In genomic region chr2:96839875-96840850, GRCh38 we compare ENCODE assay signal across 11 cellular contexts. TPM values are rescaled to one million over a fixed set of nuclear protein-coding genes. Genes with fewer than 3 reads are reported as not detected.
A peak's percentile ranks its signal among the peaks of the same experiment; 100 is the strongest.
DNase-seq lines count a peak whose midpoint lies in the region; ATAC-seq, FAIRE-seq and TF ChIP-seq lines count a peak whose summit lies in the region.
"Had no signal": no experiment of that assay in that cellular context is flagged by ENCODE, and none has a peak within 500 bp of the region (broad histone marks: within the 10 kb centered on the region; RNA-seq: fewer than 3 reads in every experiment).

No MANE protein-coding gene starts in this region.

- H2BK12ac ChIP-seq in H9 (ENCODE audit: insufficient read length, low read depth, low read length): no peak overlapping the region

- no peak overlapping the region for H2BK5ac ChIP-seq in H9 (ENCODE audit: insufficient read length, low read length)

- H3K4me3 Mint-ChIP-seq in CD4-positive, alpha-beta memory T cell: peak overlapping the region in 6 of 8 donors; percentile 8 to 63 (median 48)
- no peak overlapping the region; a peak in 1 of 5 replicates for H3K4me3 Mint-ChIP-seq in H9
- peak overlapping the region; percentile 36 for H3K4me3 Mint-ChIP-seq in natural killer cell treated with Interleukin-12 subunit alpha and Interleukin-12 subunit beta and Interleukin-15 and Interleukin-18, amount 100 ng/mL, for 72 hours
- H3K4me3 Mint-ChIP-seq: activated CD4-positive, alpha-beta T cell treated with anti-CD3 and anti-CD28 coated beads for 36 hours had no signal

- no peak overlapping the region for H3K23ac ChIP-seq in H9 (ENCODE audit: insufficient read length, low read depth, low read length)

- DNase-seq in CD4-positive, alpha-beta memory T cell: no peak
- DNase-seq in H9 (no peak), K562 (ENCODE audit: extremely low read depth in 1 of 4, low spot score in 3 of 4) (no peak), lower leg skin (ENCODE audit: low spot score in 2 of 2) (no peak), NCI-H1092 (lab: John Stamatoyannopoulos, UW) (no peak), H7 (no peak)
- DNase-seq in natural killer cell treated with Interleukin-12 subunit alpha and Interleukin-12 subunit beta and Interleukin-15 and Interleukin-18, amount 100 ng/mL, for 72 hours (ENCODE audit: low spot score): no peak

- H3K36me3 ChIP-seq in CD4-positive, alpha-beta memory T cell (ENCODE audit: insufficient read depth, low read length): peaks cover under 1% of the 10 kb centered on the region
- H3K36me3 ChIP-seq in K562 (ENCODE audit: control insufficient read depth, insufficient read depth, low read length) (peaks cover 48% of the 10 kb centered on the region; the same call in 2 of the 3 replicates), H7 (replicated peaks; ENCODE audit: control insufficient read depth, insufficient read depth, low read length) (no peaks in the 10 kb centered on the region; the same call in none of the 2 replicates)

- peak overlapping the region in 1 of 2 donors; percentile 33 for H3K4me3 ChIP-seq in CD4-positive, alpha-beta memory T cell (ENCODE audit: low read length in 2 of 2)
- no peak overlapping the region for H3K4me3 ChIP-seq in K562
- H3K4me3 ChIP-seq in lower leg skin (ENCODE audit: low read depth, poor library complexity, severe bottlenecking): no peak overlapping the region
- H3K4me3 ChIP-seq in H7 (ENCODE audit: insufficient read depth, low read depth, low read length): no peak overlapping the region
- H3K4me3 ChIP-seq: suprapubic skin had no signal

- in situ Hi-C loops in K562 (cut with MboI): no loop called here

- BruUV-seq in K562 (replicated peaks; lab: Mats Ljungman, UMichigan): no TSS peak

- H3K36me3 Mint-ChIP-seq in CD4-positive, alpha-beta memory T cell: peaks cover under 1 to 14% of the 10 kb centered on the region in 2 donors
- H3K36me3 Mint-ChIP-seq in H9 (ENCODE audit: insufficient read depth in 1 of 3, low read depth in 3 of 3): peaks cover 4 to 19% (median 4%) of the 10 kb centered on the region in 3 experiments; a peak in 4 of 7 replicates
- no peaks in the 10 kb centered on the region for H3K36me3 Mint-ChIP-seq in natural killer cell treated with Interleukin-12 subunit alpha and Interleukin-12 subunit beta and Interleukin-15 and Interleukin-18, amount 100 ng/mL, for 72 hours
- H3K36me3 Mint-ChIP-seq: CD4-positive, CD25-positive, alpha-beta regulatory T cell had no signal

- no peaks in the 10 kb centered on the region for H3K27me3 ChIP-seq in CD4-positive, alpha-beta memory T cell (ENCODE audit: insufficient read depth, low read length)
- H3K27me3 ChIP-seq in H9 (ENCODE audit: insufficient read depth, low read length) (no peaks in the 10 kb centered on the region), K562 (ENCODE audit: control insufficient read depth in 2 of 2, insufficient read depth in 2 of 2, low read length in 2 of 2) (no peaks in the 10 kb centered on the region), H7 (ENCODE audit: control insufficient read depth, insufficient read depth, low read length) (no peaks in the 10 kb centered on the region)
- H3K27me3 ChIP-seq: suprapubic skin had no signal

- H3T11ph ChIP-seq in H9 (ENCODE audit: low read length): no peak overlapping the region

- WGBS in H9 (ENCODE audit: extremely low coverage, insufficient read length, low lambda C conversion rate): no CpG with 5 or more reads among the region's 37 CpGs
- WGBS in K562 (ENCODE audit: insufficient coverage, low coverage, missing lambda C conversion rate): 92% methylated on average over 34 of the region's 37 CpGs
- 83 to 92% methylated on average over 32 to 37 of the region's 37 CpGs for WGBS in lower leg skin, 2 donors

- no peak overlapping the region for H2BK15ac ChIP-seq in H9 (ENCODE audit: low read depth, low read length)

- no peak overlapping the region for H3K18ac ChIP-seq in H9 (ENCODE audit: insufficient read length, low read depth, low read length)

- H3K4me2 ChIP-seq in H9 (ENCODE audit: insufficient read depth, insufficient read length, low read length) (no peak overlapping the region), K562 (ENCODE audit: insufficient read depth, low read length) (no peak overlapping the region)

- no peaks in the 10 kb centered on the region for H3K79me1 ChIP-seq in H9 (ENCODE audit: insufficient read depth, low read depth, low read length, poor library complexity, severe bottlenecking)

- H3K9me1 ChIP-seq in K562 (ENCODE audit: control insufficient read depth, insufficient read depth, low read length): peaks cover 3% of the 10 kb centered on the region

- H3K14ac ChIP-seq in H9 (ENCODE audit: insufficient read depth, low read length): no peak overlapping the region

- CTCF ChIA-PET in CD4-positive, alpha-beta memory T cell (lab: Charles Lee; ENCODE audit: partially characterized antibody): interaction anchor here (0.9 to 1.9 kb wide), 3 partner anchors 17 to 123 kb away, joined by 3 to 15 read pairs (median 4); partner anchors contain the start of genes ANKRD39 and CNNM3
- CTCF ChIA-PET in K562 (lab: Yijun Ruan, JAX; ENCODE audit: low intra/inter-chr PET ratio): no interaction called here

- no peaks in the 10 kb centered on the region for H3K23me2 ChIP-seq in H9 (ENCODE audit: insufficient read length, low read depth, low read length, poor library complexity, severe bottlenecking)

- no peak overlapping the region for H2AFZ ChIP-seq in H9 (ENCODE audit: low read length)
- H2AFZ ChIP-seq in K562 (ENCODE audit: low read depth, low read length): no peak overlapping the region

- ATAC-seq in K562: no peak
- ATAC-seq in natural killer cell treated with Interleukin-12 subunit alpha and Interleukin-12 subunit beta and Interleukin-15 and Interleukin-18, amount 100 ng/mL, for 72 hours: no peak

- POLR2A ChIA-PET in CD4-positive, alpha-beta memory T cell (lab: Charles Lee; ENCODE audit: partially characterized antibody): interaction anchor here (0.6 to 5.7 kb wide), 15 partner anchors 10 to 303 kb away, joined by 3 to 80 read pairs (median 4); partner anchors contain the start of genes ANKRD36, ANKRD39, ARID5A and CNNM3
- POLR2A ChIA-PET in K562 (lab: Yijun Ruan, JAX): interaction anchor here (0.8 to 1.6 kb wide), 6 partner anchors 8 to 1432 kb away, joined by 3 to 6 read pairs (median 4); no protein-coding TSS in a partner anchor

- intact Hi-C loops in CD4-positive, alpha-beta memory T cell (cut with micrococcal nuclease): loop anchor here (1.0 kb wide), 2 partner anchors 9 to 24 kb away; partner anchors contain the start of gene CNNM3
- intact Hi-C loops in K562 (cut with micrococcal nuclease) (no loop called here), lower leg skin (cut with DNase I; ENCODE audit: low total_unique reads) (no loop called here)

- no peak overlapping the region for H4K91ac ChIP-seq in H9 (ENCODE audit: insufficient read length, low read depth, low read length)

- H3K27ac Mint-ChIP-seq in CD4-positive, alpha-beta memory T cell: peak overlapping the region in 5 of 7 donors; percentile 30 to 78 (median 62)
- H3K27ac Mint-ChIP-seq in H9: 0 out of 7 replicates have a peak overlapping the region, but pooled peaks of 2 of the 3 experiments have one; percentile 51 to 64
- no peak overlapping the region for H3K27ac Mint-ChIP-seq in natural killer cell treated with Interleukin-12 subunit alpha and Interleukin-12 subunit beta and Interleukin-15 and Interleukin-18, amount 100 ng/mL, for 72 hours
- H3K27ac Mint-ChIP-seq: activated CD4-positive, alpha-beta T cell treated with anti-CD3 and anti-CD28 coated beads for 36 hours had no signal

- TF ChIP-seq EP300 in K562 (IDR thresholded peaks at IDR 0.05; ENCODE audit: low read length): no peak

- TF ChIP-seq RAD21 in K562 (CRISPR knock-in tag; conservative IDR thresholded peaks at IDR 0.05 in 1 of 2, IDR thresholded peaks at IDR 0.05 in 1 of 2): no peak

- no peak overlapping the region for H4K8ac ChIP-seq in H9 (replicated peaks; ENCODE audit: insufficient read length, low read depth, low read length)

- H2AK5ac ChIP-seq in H9 (ENCODE audit: insufficient read length, low read length): no peak overlapping the region

- TF ChIP-seq POLR2A in K562 (conservative IDR thresholded peaks at IDR 0.05) (no peak), lower leg skin (IDR thresholded peaks at IDR 0.05) (no peak)

- peak overlapping the region; percentile 55 for H3K27ac ChIP-seq in CD4-positive, alpha-beta memory T cell (ENCODE audit: low read depth, low read length)
- no peak overlapping the region for H3K27ac ChIP-seq in H9 (ENCODE audit: insufficient read length, low read depth, low read length)
- H3K27ac ChIP-seq in K562 (ENCODE audit: extremely low read depth, low read depth, low read length): no peak overlapping the region
- H3K27ac ChIP-seq: suprapubic skin had no signal

- no peaks in the 10 kb centered on the region for H4K20me1 ChIP-seq in H9 (ENCODE audit: control insufficient read depth, insufficient read depth, insufficient read length)
- H4K20me1 ChIP-seq in K562 (replicated peaks; ENCODE audit: control insufficient read depth, insufficient read depth, low read length): no peaks in the 10 kb centered on the region

- no peaks in the 10 kb centered on the region for H3K9me3 ChIP-seq in CD4-positive, alpha-beta memory T cell (ENCODE audit: control insufficient read depth in 1 of 2, low read length in 2 of 2)
- no peaks in the 10 kb centered on the region for H3K9me3 ChIP-seq in H9 (ENCODE audit: control insufficient read depth, low read depth, low read length)
- H3K9me3 ChIP-seq in K562 (replicated peaks; ENCODE audit: control insufficient read depth, insufficient read depth, low read depth, low read length): no peaks in the 10 kb centered on the region
- H3K9me3 ChIP-seq: suprapubic skin had no signal

- peaks cover 7 to 29% (median 19%) of the 10 kb centered on the region in 4 donors for H3K4me1 Mint-ChIP-seq in CD4-positive, alpha-beta memory T cell
- H3K4me1 Mint-ChIP-seq in H9: peaks cover 0 to 9% of the 10 kb centered on the region in 2 experiments; a peak in 2 of 4 replicates
- peaks cover 0 to 10% of the 10 kb centered on the region in 2 donors for H3K4me1 Mint-ChIP-seq in natural killer cell treated with Interleukin-12 subunit alpha and Interleukin-12 subunit beta and Interleukin-15 and Interleukin-18, amount 100 ng/mL, for 72 hours (ENCODE audit: low read depth in 2 of 2)

- no peak overlapping the region for H2BK20ac ChIP-seq in H9 (ENCODE audit: low read depth, low read length, poor library complexity, severe bottlenecking)

- H3K79me2 ChIP-seq in H9 (ENCODE audit: insufficient read depth, low read length) (no peaks in the 10 kb centered on the region), K562 (ENCODE audit: control insufficient read depth, insufficient read depth, low read length) (no peaks in the 10 kb centered on the region)

- no peak overlapping the region for H2BK120ac ChIP-seq in H9 (ENCODE audit: low read depth, low read length, poor library complexity, severe bottlenecking)

- H4K5ac ChIP-seq in H9 (ENCODE audit: insufficient read length, low read depth, low read length): no peak overlapping the region

- no peak for TF ChIP-seq CTCF in H9 (conservative IDR thresholded peaks at IDR 0.05)
- TF ChIP-seq CTCF in K562 (IDR thresholded peaks at IDR 0.05 in 2 of 3, conservative IDR thresholded peaks at IDR 0.05 in 1 of 3; ENCODE audit: insufficient read depth in 2 of 3, low read depth in 1 of 3, low read length in 3 of 3): no peak
- no peak for TF ChIP-seq CTCF in lower leg skin (IDR thresholded peaks at IDR 0.05)

- H3K4ac ChIP-seq in H9 (ENCODE audit: low read depth, low read length): no peak overlapping the region

- no peak overlapping the region for H3K56ac ChIP-seq in H9 (ENCODE audit: insufficient read length, low read depth, low read length)

- no peak overlapping the region for H3K9ac ChIP-seq in H9 (ENCODE audit: extremely low read depth, insufficient read length, low read length)
- H3K9ac ChIP-seq in K562 (ENCODE audit: insufficient read depth in 1 of 2, low read depth in 2 of 2, low read length in 2 of 2): no peak overlapping the region; a peak in 1 of 4 replicates

- H3K27me3 Mint-ChIP-seq in CD4-positive, alpha-beta memory T cell: no peaks in the 10 kb centered on the region
- no peaks in the 10 kb centered on the region; the same call in none of the 2 replicates for H3K27me3 Mint-ChIP-seq in H9 (ENCODE audit: low read depth)
- no peaks in the 10 kb centered on the region for H3K27me3 Mint-ChIP-seq in natural killer cell treated with Interleukin-12 subunit alpha and Interleukin-12 subunit beta and Interleukin-15 and Interleukin-18, amount 100 ng/mL, for 72 hours
- H3K27me3 Mint-ChIP-seq: activated CD4-positive, alpha-beta T cell treated with anti-CD3 and anti-CD28 coated beads for 36 hours; CD4-positive, CD25-positive, alpha-beta regulatory T cell had no signal

- no peaks in the 10 kb centered on the region for H3K9me3 Mint-ChIP-seq in CD4-positive, alpha-beta memory T cell
- H3K9me3 Mint-ChIP-seq in H9: no peaks in the 10 kb centered on the region
- no peaks in the 10 kb centered on the region for H3K9me3 Mint-ChIP-seq in natural killer cell treated with Interleukin-12 subunit alpha and Interleukin-12 subunit beta and Interleukin-15 and Interleukin-18, amount 100 ng/mL, for 72 hours
- H3K9me3 Mint-ChIP-seq: CD4-positive, CD25-positive, alpha-beta regulatory T cell had no signal

- H3K4me1 ChIP-seq in CD4-positive, alpha-beta memory T cell (ENCODE audit: insufficient read depth, low read length): peaks cover 22% of the 10 kb centered on the region
- no peaks in the 10 kb centered on the region for H3K4me1 ChIP-seq in H9 (ENCODE audit: insufficient read depth, low read length)
- peaks cover 8 to 33% of the 10 kb centered on the region in 2 experiments; a peak in 4 of 5 replicates for H3K4me1 ChIP-seq in K562 (replicated peaks in 1 of 2; ENCODE audit: control insufficient read depth in 2 of 2, insufficient read depth in 2 of 2, low read length in 2 of 2)

- FAIRE-seq in K562 (lab: Jason Lieb, UNC): no peak
- FAIRE-seq: colon had no signal

RNA-seq across cellular contexts. Expression of gene ANKRD23, which starts 3.7 kb away (rescaled TPM):
- 10 to 100 TPM; 19.4 to 19.7 TPM for total RNA-seq in CD4-positive, alpha-beta memory T cell
- polyA plus RNA-seq in CD4-positive, alpha-beta memory T cell: 1 to 10 TPM in 1 of 2 donors, not detected in 1; 1.5 TPM
- total RNA-seq in H9 (2021) (2.3 and 2.4 TPM in 2 replicates), K562 (2014; rRNA removed) (2.7 and 3.1 TPM in 2 replicates), K562 (2014; rRNA removed; fragmentation: Illumina TruSeq; extraction: Trizol) (1.8 and 2.0 TPM in 2 replicates), K562 (2015; rRNA removed; fragmentation: Illumina TruSeq; extraction: Trizol) (2.9 and 4.5 TPM in 2 replicates), K562 (2021) (2.8 and 4.1 TPM in 2 replicates), lower leg skin (10 to 100 TPM in 1 of 4 donors, 1 to 10 TPM in 3; 4.9 to 12.4 (median 8.8) TPM)
- total RNA-seq in K562 (2011; cell fraction: chromatin; rRNA removed; ENCODE audit: low replicate concordance): 20.7 and 42.5 TPM in 2 replicates
- 27.0 and 27.3 TPM in 2 replicates for total RNA-seq in K562 (2011; cell fraction: nucleolus; rRNA removed)
- 19.0 and 21.1 TPM in 2 replicates for total RNA-seq in K562 (2011; cell fraction: nucleoplasm; rRNA removed)
- polyA plus RNA-seq in K562 (2011; rRNA removed) (4.8 and 7.5 TPM in 2 replicates), K562 (2014; fragmentation: Illumina TruSeq; extraction: Trizol) (2.7 and 3.1 TPM in 2 replicates), K562 (2014; fragmentation: Nextera tagmentation; extraction: Ambion mirVana) (under 1 TPM; 0.32 to 0.34 TPM), K562 (2014; rRNA removed) (4.5 and 5.8 TPM in 2 replicates)
- 2.9 and 5.5 TPM in 2 replicates for polyA plus RNA-seq in K562 (2011; cell fraction: cytosol; rRNA removed)
- 40.8 and 73.8 TPM in 2 replicates for polyA plus RNA-seq in K562 (2011; cell fraction: nucleus; rRNA removed)
- 3.4 and 10.6 TPM in 2 replicates for polyA plus RNA-seq in K562 (2012)
- polyA minus RNA-seq in K562 (2011; rRNA and poly(A)+ RNA removed): 1.2 and 2.2 TPM in 2 replicates
- 0.95 and 2.6 TPM in 2 replicates for polyA minus RNA-seq in K562 (2011; cell fraction: cytosol; rRNA and poly(A)+ RNA removed)
- polyA minus RNA-seq in K562 (2011; cell fraction: nucleus; rRNA and poly(A)+ RNA removed): 6.3 and 6.9 TPM in 2 replicates
- total RNA-seq in natural killer cell treated with Interleukin-12 subunit alpha and Interleukin-12 subunit beta and Interleukin-15 and Interleukin-18, amount 100 ng/mL, for 72 hours: 10 to 100 TPM in 1 of 2 donors, 1 to 10 TPM in 1; 7.4 to 12.9 TPM
- total RNA-seq in H7 (2014; rRNA removed; shearing (Covaris generic)): 2.5 and 4.4 TPM in 2 replicates

RNA-seq across cellular contexts. Expression of gene ANKRD39, which starts 17.7 kb away (rescaled TPM):
- 10 to 100 TPM; 24.4 to 24.5 TPM for total RNA-seq in CD4-positive, alpha-beta memory T cell
- polyA plus RNA-seq in CD4-positive, alpha-beta memory T cell: 10 to 100 TPM; 18.7 to 42.5 TPM
- 13.0 and 13.9 TPM in 2 replicates for total RNA-seq in H9 (2021)
- 39.7 and 71.7 TPM in 2 replicates for total RNA-seq in K562 (2011; cell fraction: chromatin; rRNA removed; ENCODE audit: low replicate concordance)
- total RNA-seq in K562 (2011; cell fraction: nucleolus; rRNA removed): 42.2 and 44.1 TPM in 2 replicates
- total RNA-seq in K562 (2011; cell fraction: nucleoplasm; rRNA removed): 34.4 and 37.9 TPM in 2 replicates
- total RNA-seq in K562 (2014; rRNA removed): 33.1 and 50.4 TPM in 2 replicates
- 5.7 and 8.2 TPM in 2 replicates for total RNA-seq in K562 (2014; rRNA removed; fragmentation: Illumina TruSeq; extraction: Trizol)
- 21.2 and 21.9 TPM in 2 replicates for total RNA-seq in K562 (2015; rRNA removed; fragmentation: Illumina TruSeq; extraction: Trizol)
- total RNA-seq in K562 (2021): 29.8 and 31.2 TPM in 2 replicates
- polyA plus RNA-seq in K562 (2011; rRNA removed): 23.8 and 33.3 TPM in 2 replicates
- 27.1 and 60.5 TPM in 2 replicates for polyA plus RNA-seq in K562 (2011; cell fraction: cytosol; rRNA removed)
- 58.3 and 92.0 TPM in 2 replicates for polyA plus RNA-seq in K562 (2011; cell fraction: nucleus; rRNA removed)
- polyA plus RNA-seq in K562 (2012): 28.4 and 31.7 TPM in 2 replicates
- 15.0 and 22.7 TPM in 2 replicates for polyA plus RNA-seq in K562 (2014; fragmentation: Illumina TruSeq; extraction: Trizol)
- 10 to 100 TPM; 16.7 to 26.0 TPM for polyA plus RNA-seq in K562 (2014; fragmentation: Nextera tagmentation; extraction: Ambion mirVana)
- polyA plus RNA-seq in K562 (2014; rRNA removed): 28.1 and 48.3 TPM in 2 replicates
- polyA minus RNA-seq in K562 (2011; rRNA and poly(A)+ RNA removed): 6.6 and 8.9 TPM in 2 replicates
- 7.1 and 9.9 TPM in 2 replicates for polyA minus RNA-seq in K562 (2011; cell fraction: cytosol; rRNA and poly(A)+ RNA removed)
- 15.1 and 21.2 TPM in 2 replicates for polyA minus RNA-seq in K562 (2011; cell fraction: nucleus; rRNA and poly(A)+ RNA removed)
- 10 to 100 TPM; 27.8 to 41.7 TPM for total RNA-seq in natural killer cell treated with Interleukin-12 subunit alpha and Interleukin-12 subunit beta and Interleukin-15 and Interleukin-18, amount 100 ng/mL, for 72 hours
- 10 to 100 TPM in 3 of 4 donors, 1 to 10 TPM in 1; 7.6 to 15.3 (median 14.4) TPM for total RNA-seq in lower leg skin
- 13.1 and 13.5 TPM in 2 replicates for total RNA-seq in H7 (2014; rRNA removed; shearing (Covaris generic))

RNA-seq across cellular contexts. Expression of gene CNNM3, which starts 24.1 kb away (rescaled TPM):
- total RNA-seq in CD4-positive, alpha-beta memory T cell: 10 to 100 TPM; 55.1 to 57.4 TPM
- 10 to 100 TPM in 1 of 2 donors, 1 to 10 TPM in 1; 3.7 to 13.2 TPM for polyA plus RNA-seq in CD4-positive, alpha-beta memory T cell
- total RNA-seq in H9 (2021) (22.8 and 25.0 TPM in 2 replicates), K562 (2014; rRNA removed) (6.0 and 7.7 TPM in 2 replicates), K562 (2014; rRNA removed; fragmentation: Illumina TruSeq; extraction: Trizol) (4.5 and 6.5 TPM in 2 replicates), K562 (2015; rRNA removed; fragmentation: Illumina TruSeq; extraction: Trizol) (5.6 and 7.6 TPM in 2 replicates), K562 (2021) (16.9 TPM in 2 replicates), lower leg skin (10 to 100 TPM; 15.4 to 30.0 (median 18.8) TPM)
- 36.0 and 91.8 TPM in 2 replicates for total RNA-seq in K562 (2011; cell fraction: chromatin; rRNA removed; ENCODE audit: low replicate concordance)
- total RNA-seq in K562 (2011; cell fraction: nucleolus; rRNA removed): 60.5 and 68.7 TPM in 2 replicates
- 54.1 and 60.8 TPM in 2 replicates for total RNA-seq in K562 (2011; cell fraction: nucleoplasm; rRNA removed)
- polyA plus RNA-seq in K562 (2011; rRNA removed) (5.7 and 10.6 TPM in 2 replicates), K562 (2014; fragmentation: Illumina TruSeq; extraction: Trizol) (11.7 and 11.8 TPM in 2 replicates), K562 (2014; fragmentation: Nextera tagmentation; extraction: Ambion mirVana) (1 to 10 TPM; 1.4 to 1.6 TPM), K562 (2014; rRNA removed) (7.1 and 9.9 TPM in 2 replicates)
- polyA plus RNA-seq in K562 (2011; cell fraction: cytosol; rRNA removed): 10.7 and 16.0 TPM in 2 replicates
- 25.5 and 35.7 TPM in 2 replicates for polyA plus RNA-seq in K562 (2011; cell fraction: nucleus; rRNA removed)
- 11.7 and 15.0 TPM in 2 replicates for polyA plus RNA-seq in K562 (2012)
- polyA minus RNA-seq in K562 (2011; rRNA and poly(A)+ RNA removed): 12.8 and 16.0 TPM in 2 replicates
- polyA minus RNA-seq in K562 (2011; cell fraction: cytosol; rRNA and poly(A)+ RNA removed): 15.2 and 25.2 TPM in 2 replicates
- polyA minus RNA-seq in K562 (2011; cell fraction: nucleus; rRNA and poly(A)+ RNA removed): 15.1 and 17.1 TPM in 2 replicates
- 10 to 100 TPM; 15.7 to 32.9 TPM for total RNA-seq in natural killer cell treated with Interleukin-12 subunit alpha and Interleukin-12 subunit beta and Interleukin-15 and Interleukin-18, amount 100 ng/mL, for 72 hours
- 13.8 and 19.3 TPM in 2 replicates for total RNA-seq in H7 (2014; rRNA removed; shearing (Covaris generic))

RNA-seq across cellular contexts. Expression of gene SEMA4C, which starts 29.7 kb away (rescaled TPM):
- total RNA-seq in CD4-positive, alpha-beta memory T cell: 10 to 100 TPM; 72.6 to 77.0 TPM
- 1 to 10 TPM; 2.3 to 8.1 TPM for polyA plus RNA-seq in CD4-positive, alpha-beta memory T cell
- total RNA-seq in H9 (2021): 81.6 and 87.2 TPM in 2 replicates
- total RNA-seq in K562 (2011; cell fraction: chromatin; rRNA removed; ENCODE audit: low replicate concordance): 229 and 466 TPM in 2 replicates
- total RNA-seq in K562 (2011; cell fraction: nucleolus; rRNA removed): 309 and 326 TPM in 2 replicates
- total RNA-seq in K562 (2011; cell fraction: nucleoplasm; rRNA removed): 244 and 282 TPM in 2 replicates
- total RNA-seq in K562 (2014; rRNA removed): 28.8 and 35.6 TPM in 2 replicates
- 7.3 and 9.5 TPM in 2 replicates for total RNA-seq in K562 (2014; rRNA removed; fragmentation: Illumina TruSeq; extraction: Trizol)
- 23.9 and 24.6 TPM in 2 replicates for total RNA-seq in K562 (2015; rRNA removed; fragmentation: Illumina TruSeq; extraction: Trizol)
- total RNA-seq in K562 (2021): 45.2 and 54.4 TPM in 2 replicates
- 59.7 and 110 TPM in 2 replicates for polyA plus RNA-seq in K562 (2011; rRNA removed)
- 50.2 and 68.3 TPM in 2 replicates for polyA plus RNA-seq in K562 (2011; cell fraction: cytosol; rRNA removed)
- 313 and 392 TPM in 2 replicates for polyA plus RNA-seq in K562 (2011; cell fraction: nucleus; rRNA removed)
- polyA plus RNA-seq in K562 (2012): 39.1 and 59.5 TPM in 2 replicates
- 21.8 and 29.4 TPM in 2 replicates for polyA plus RNA-seq in K562 (2014; fragmentation: Illumina TruSeq; extraction: Trizol)
- under 1 TPM; 0.32 to 0.89 TPM for polyA plus RNA-seq in K562 (2014; fragmentation: Nextera tagmentation; extraction: Ambion mirVana)
- polyA plus RNA-seq in K562 (2014; rRNA removed): 35.5 and 36.2 TPM in 2 replicates
- 56.4 and 73.7 TPM in 2 replicates for polyA minus RNA-seq in K562 (2011; rRNA and poly(A)+ RNA removed)
- 58.2 and 59.2 TPM in 2 replicates for polyA minus RNA-seq in K562 (2011; cell fraction: cytosol; rRNA and poly(A)+ RNA removed)
- 58.7 and 72.1 TPM in 2 replicates for polyA minus RNA-seq in K562 (2011; cell fraction: nucleus; rRNA and poly(A)+ RNA removed)
- total RNA-seq in natural killer cell treated with Interleukin-12 subunit alpha and Interleukin-12 subunit beta and Interleukin-15 and Interleukin-18, amount 100 ng/mL, for 72 hours: 10 to 100 TPM; 17.0 to 18.0 TPM
- total RNA-seq in lower leg skin: 10 to 100 TPM; 23.5 to 42.7 (median 30.2) TPM
- total RNA-seq in H7 (2014; rRNA removed; shearing (Covaris generic)): 89.1 and 100 TPM in 2 replicates

Comparison
In these comparisons a context has a peak if more than half of its experiments do, and no peak if none do; other contexts are left out.
1. H3K27ac Mint-ChIP-seq: peak in CD4-positive, alpha-beta memory T cell (5 of 7) and H9 (2 of 3); none in natural killer cell treated with Interleukin-12 subunit alpha and Interleukin-12 subunit beta and Interleukin-15 and Interleukin-18, amount 100 ng/mL, for 72 hours (0 of 2).
2. H3K4me3 Mint-ChIP-seq: peak in CD4-positive, alpha-beta memory T cell (6 of 8) and natural killer cell treated with Interleukin-12 subunit alpha and Interleukin-12 subunit beta and Interleukin-15 and Interleukin-18, amount 100 ng/mL, for 72 hours (single experiment); none in H9 (0 of 2).